Comparison of ENCODE assay signal across 19 cellular contexts in genomic region chr7:134196439-134196838, GRCh38.
A peak's percentile ranks its signal among the peaks of the same experiment; 100 is the strongest.
DNase-seq lines count a peak whose midpoint lies in the region; ATAC-seq and TF ChIP-seq lines count a peak whose summit lies in the region.
"Had no signal": no experiment of that assay in that cellular context is flagged by ENCODE, and none has a peak within 500 bp of the region (broad histone marks: within the 10 kb centered on the region; RNA-seq: fewer than 3 reads in every experiment).

No MANE protein-coding gene starts in this region.

- H3K27ac ChIP-seq in SK-N-SH (ENCODE audit: low read depth in 2 of 2, low read length in 1 of 2) (peak overlapping the region in 1 of 2 experiments; percentile 82; a peak in 2 of 4 replicates), OCI-LY7 (ENCODE audit: low read depth, low read length, poor library complexity, severe bottlenecking) (no peak overlapping the region), stomach (no peak overlapping the region), vagina (no peak overlapping the region)
- H3K27ac ChIP-seq: 22Rv1, BLaER1, C4-2B, GM23248 had no signal

- BruUV-seq in OCI-LY7 (replicated peaks; lab: Mats Ljungman, UMichigan) = no TSS peak

- H3K79me2 ChIP-seq in SK-N-SH (ENCODE audit: insufficient read depth) (no peaks in the 10 kb centered on the region), OCI-LY7 (ENCODE audit: insufficient read depth, low read depth, low read length) (no peaks in the 10 kb centered on the region)

- DNase-seq in NCI-H2081 (lab: John Stamatoyannopoulos, UW) (peak; percentile 24 to 52), NCI-H2081 treated with DMSO at 0.1 percent for 48 hours (lab: John Stamatoyannopoulos, UW) (no peak), SK-N-SH (peak; percentile 27), OCI-LY7 (ENCODE audit: low spot score) (no peak), stomach (no peak), vagina (ENCODE audit: extremely low spot score in 2 of 2) (no peak)
- no peak for DNase-seq in activated effector memory CD4-positive, alpha-beta T cell treated with anti-CD3 and anti-CD28 coated beads, Interleukin-2, amount 50 U/mL, for 16 hours
- DNase-seq: Caco-2; CD4-positive, CD25-positive, alpha-beta regulatory T cell; CD8-positive, alpha-beta T cell; DMS153; DND-41; GM23248; H7; HCEC 1CT had no signal

- H3K36me3 ChIP-seq in SK-N-SH (replicated peaks in 1 of 2; ENCODE audit: control insufficient read depth in 1 of 2, insufficient read depth in 2 of 2, low read length in 1 of 2) = no peaks in the 10 kb centered on the region
- no peaks in the 10 kb centered on the region for H3K36me3 ChIP-seq in OCI-LY7 (ENCODE audit: insufficient read depth, low read length)
- no peaks in the 10 kb centered on the region for H3K36me3 ChIP-seq in stomach
- no peaks in the 10 kb centered on the region for H3K36me3 ChIP-seq in vagina
- H3K36me3 ChIP-seq: BLaER1 had no signal

- H3K9me2 ChIP-seq in SK-N-SH (no peaks in the 10 kb centered on the region), OCI-LY7 (ENCODE audit: insufficient read depth, low read length) (no peaks in the 10 kb centered on the region)

- no peak overlapping the region for H3K9ac ChIP-seq in SK-N-SH
- H3K9ac ChIP-seq: BLaER1, GM23248 had no signal

- H2AFZ ChIP-seq in SK-N-SH (ENCODE audit: low read depth) = no peak overlapping the region
- H2AFZ ChIP-seq in OCI-LY7 (ENCODE audit: low read length) = peak overlapping the region; percentile 12; the same call in 1 of the 2 replicates
- H2AFZ ChIP-seq: GM23248 had no signal

- no peak for TF ChIP-seq RAD21 in SK-N-SH (IDR thresholded peaks at IDR 0.05; ENCODE audit: low read length)

- H3K27me3 ChIP-seq in SK-N-SH (ENCODE audit: insufficient read depth) = no peaks in the 10 kb centered on the region
- no peaks in the 10 kb centered on the region for H3K27me3 ChIP-seq in stomach
- H3K27me3 ChIP-seq in vagina = no peaks in the 10 kb centered on the region
- H3K27me3 ChIP-seq: BLaER1 had no signal

- ATAC-seq in SK-N-SH treated with all-trans-retinoic acid at 6 μM for 48 hours = no peak
- ATAC-seq: CD8-positive, alpha-beta T cell had no signal

- CTCF ChIA-PET in SK-N-SH (lab: Yijun Ruan, JAX) = interaction anchor here (0.8 to 1.7 kb wide), 4 partner anchors 11 to 1140 kb away, joined by 3 to 8 read pairs (median 4); no protein-coding TSS in a partner anchor
- CTCF ChIA-PET in OCI-LY7 (lab: Charles Lee; ENCODE audit: unreplicated experiment) = no interaction called here

- H4K20me1 ChIP-seq in SK-N-SH (ENCODE audit: insufficient read depth) (no peaks in the 10 kb centered on the region), OCI-LY7 (ENCODE audit: insufficient read depth, low read length) (no peaks in the 10 kb centered on the region)
- H4K20me1 ChIP-seq: BLaER1 had no signal

- H3K4me1 ChIP-seq in SK-N-SH (ENCODE audit: control insufficient read depth in 1 of 2, insufficient read depth in 2 of 2, low read depth in 1 of 2, low read length in 1 of 2) (peaks cover 0 to 10% of the 10 kb centered on the region in 2 experiments; a peak in 2 of 4 replicates), OCI-LY7 (ENCODE audit: insufficient read depth, low read length, poor library complexity, severe bottlenecking) (no peaks in the 10 kb centered on the region), stomach (no peaks in the 10 kb centered on the region), vagina (no peaks in the 10 kb centered on the region)
- H3K4me1 ChIP-seq: BLaER1, Caco-2 had no signal

- TF ChIP-seq CTCF in SK-N-SH (IDR thresholded peaks at IDR 0.05) (no peak), OCI-LY7 (conservative IDR thresholded peaks at IDR 0.05; ENCODE audit: low read length) (no peak), stomach (IDR thresholded peaks at IDR 0.05) (no peak), vagina (IDR thresholded peaks at IDR 0.05) (no peak)

- intact Hi-C loops in OCI-LY7 (cut with micrococcal nuclease; ENCODE audit: unreplicated experiment) = no loop called here
- intact Hi-C loops in stomach (cut with DNase I; ENCODE audit: low total_unique reads) = no loop called here
- intact Hi-C loops in vagina (cut with DNase I) = no loop called here

- TF ChIP-seq POLR2A in stomach (IDR thresholded peaks at IDR 0.05) (no peak), vagina (IDR thresholded peaks at IDR 0.05) (no peak)

- H3K9me3 ChIP-seq in SK-N-SH (no peaks in the 10 kb centered on the region), OCI-LY7 (ENCODE audit: low read length) (no peaks in the 10 kb centered on the region), stomach (no peaks in the 10 kb centered on the region), vagina (no peaks in the 10 kb centered on the region)
- H3K9me3 ChIP-seq: BLaER1, Caco-2 had no signal

- POLR2A ChIA-PET in SK-N-SH (lab: Yijun Ruan, JAX) (no interaction called here), OCI-LY7 (lab: Charles Lee) (interaction anchor here (0.7 kb wide), 1 partner anchor 1658 kb away, joined by 3 read pairs; no protein-coding TSS in a partner anchor)

- no peaks in the 10 kb centered on the region for H3F3A ChIP-seq in SK-N-SH (replicated peaks; ENCODE audit: insufficient read depth)

- 82% methylated on average over 2 of the region's 2 CpGs for WGBS in SK-N-SH (ENCODE audit: low lambda C conversion rate)
- WGBS in stomach, 5 donors = 72 to 89% (median 86%) methylated on average over 2 of the region's 2 CpGs

- H3K4me3 ChIP-seq in SK-N-SH (ENCODE audit: low read depth in 2 of 2, low read length in 1 of 2) (no peak overlapping the region), OCI-LY7 (ENCODE audit: low read depth, low read length, poor library complexity, severe bottlenecking) (no peak overlapping the region), stomach (no peak overlapping the region), vagina (no peak overlapping the region)
- H3K4me3 ChIP-seq: BLaER1, GM23248 had no signal

- H3K4me2 ChIP-seq in SK-N-SH (no peak overlapping the region), OCI-LY7 (ENCODE audit: low read length) (no peak overlapping the region)
- H3K4me2 ChIP-seq: BLaER1 had no signal

- TF ChIP-seq EP300 in SK-N-SH (IDR thresholded peaks at IDR 0.05; ENCODE audit: borderline replicate concordance in 1 of 2, low read depth in 1 of 2, low read length in 1 of 2) (peak in 1 of 2 experiments; percentile 65; a peak in 1 of 4 replicates), stomach (IDR thresholded peaks at IDR 0.05) (no peak)

TF ChIP-seq in SK-N-SH, 30 proteins besides CTCF, POLR2A, EP300 and RAD21:
- TF ChIP-seq MEF2A (IDR thresholded peaks at IDR 0.05; ENCODE audit: borderline replicate concordance, low read depth) (no peak), RCOR1 (IDR thresholded peaks at IDR 0.05; ENCODE audit: low read length) (peak; percentile 16; the same call in 1 of the 2 replicates)
TF ChIP-seq in SK-N-SH: peak in this region for 1.

TF ChIP-seq in SK-N-SH treated with all-trans-retinoic acid at 6 μM for 48 hours, 23 proteins besides CTCF, POLR2A, EP300 and RAD21:
- TF ChIP-seq ZNF565 (CRISPR knock-in tag; conservative IDR thresholded peaks at IDR 0.05; ENCODE audit: low read depth) (no peak), ZC3H10 (CRISPR knock-in tag; IDR thresholded peaks at IDR 0.05) (no peak), OSR1 (CRISPR knock-in tag; IDR thresholded peaks at IDR 0.05) (no peak), ZNF70 (CRISPR knock-in tag; IDR thresholded peaks at IDR 0.05) (no peak), BACH2 (CRISPR knock-in tag; IDR thresholded peaks at IDR 0.05; ENCODE audit: borderline replicate concordance) (no peak), TOX (CRISPR knock-in tag; IDR thresholded peaks at IDR 0.05; ENCODE audit: borderline replicate concordance) (no peak), PATZ1 (CRISPR knock-in tag; IDR thresholded peaks at IDR 0.05; ENCODE audit: borderline replicate concordance) (no peak), TSHZ2 (CRISPR knock-in tag; IDR thresholded peaks at IDR 0.05) (no peak), RARB (CRISPR knock-in tag; IDR thresholded peaks at IDR 0.05) (no peak)
TF ChIP-seq in SK-N-SH treated with all-trans-retinoic acid at 6 μM for 48 hours: peak in this region for 0.

Comparison
In these comparisons a context has a peak if more than half of its experiments do, and no peak if none do; other contexts are left out.
1. DNase-seq: peak in NCI-H2081 (2 of 2) and SK-N-SH (single experiment); none in NCI-H2081 treated with DMSO at 0.1 percent for 48 hours (single experiment), OCI-LY7 (single experiment), stomach (single experiment), vagina (0 of 2) and activated effector memory CD4-positive, alpha-beta T cell treated with anti-CD3 and anti-CD28 coated beads, Interleukin-2, amount 50 U/mL, for 16 hours (single experiment).